25 cellular contexts compared by ENCODE assay signal in genomic region chr5:33734541-33734940, GRCh38.
DNase-seq lines count a peak whose midpoint lies in the region; ATAC-seq and TF ChIP-seq lines count a peak whose summit lies in the region.
"Had no signal": no experiment of that assay in that cellular context is flagged by ENCODE, and none has a peak within 500 bp of the region (broad histone marks: within the 10 kb centered on the region; RNA-seq: fewer than 3 reads in every experiment).

No MANE protein-coding gene starts in this region.

- no peak overlapping the region for H4K12ac ChIP-seq in trophoblast cell (ENCODE audit: low read depth, low read length)

- H3K9me3 ChIP-seq in trophoblast cell (ENCODE audit: insufficient read depth, low read depth, low read length) (no peaks in the 10 kb centered on the region), vagina (no peaks in the 10 kb centered on the region)
- H3K9me3 ChIP-seq: esophagus muscularis mucosa, upper lobe of right lung had no signal

- H2AFZ ChIP-seq in trophoblast cell (ENCODE audit: insufficient read depth, low read length, poor library complexity): no peak overlapping the region

- H3K27me3 Mint-ChIP-seq in activated CD8-positive, alpha-beta memory T cell treated with anti-CD3 and anti-CD28 coated beads, Interleukin-2, amount 10 ng/mL, durations not matched to agents 7 days and 5 days: no peaks in the 10 kb centered on the region
- H3K27me3 Mint-ChIP-seq in activated naive CD4-positive, alpha-beta T cell treated with anti-CD3 and anti-CD28 coated beads for 36 hours (ENCODE audit: low read depth): peaks cover 3% of the 10 kb centered on the region
- H3K27me3 Mint-ChIP-seq: progenitor cell of endocrine pancreas; stimulated activated naive CD8-positive, alpha-beta T cell treated with anti-CD3 and anti-CD28 coated beads, Interleukin-15, Interleukin-2, amounts not matched to agents 100 ng/mL and 50 ng/mL, for 24 hours had no signal

- DNase-seq in ELF-1 (ENCODE audit: low read depth, low spot score) (peak; percentile 33), SK-N-DZ (ENCODE audit: low spot score) (peak; percentile 81), fibroblast of villous mesenchyme (ENCODE audit: low read depth) (peak; percentile 51), trophoblast cell (no peak), vagina (ENCODE audit: extremely low spot score in 2 of 2) (no peak)
- DNase-seq in activated CD8-positive, alpha-beta memory T cell treated with anti-CD3 and anti-CD28 coated beads, Interleukin-2, amount 10 ng/mL, durations not matched to agents 7 days and 5 days: no peak
- DNase-seq in activated naive CD4-positive, alpha-beta T cell treated with anti-CD3 and anti-CD28 coated beads for 36 hours: no peak
- DNase-seq: ACHN; activated CD4-positive, alpha-beta T cell treated with anti-CD3 and anti-CD28 coated beads for 36 hours; amniotic stem cell; effector CD8-positive, alpha-beta T cell; kidney; natural killer cell; NCI-H1048; NCI-H2081; NCI-H510A; stimulated activated CD4-positive, alpha-beta T cell treated with anti-CD3 and anti-CD28 coated beads, Interleukin-2, amount 100 ng/mL, for 48 hours; upper lobe of right lung had no signal

- no peak overlapping the region for H4K8ac ChIP-seq in trophoblast cell (ENCODE audit: low read depth, low read length)

- H2BK5ac ChIP-seq in trophoblast cell (ENCODE audit: low read depth, low read length, poor library complexity): no peak overlapping the region

- no peak overlapping the region for H2AK5ac ChIP-seq in trophoblast cell (ENCODE audit: low read length)

- H3K9me3 Mint-ChIP-seq in activated CD8-positive, alpha-beta memory T cell treated with anti-CD3 and anti-CD28 coated beads, Interleukin-2, amount 10 ng/mL, durations not matched to agents 7 days and 5 days (ENCODE audit: low read depth): no peaks in the 10 kb centered on the region
- no peaks in the 10 kb centered on the region for H3K9me3 Mint-ChIP-seq in activated naive CD4-positive, alpha-beta T cell treated with anti-CD3 and anti-CD28 coated beads for 36 hours
- H3K9me3 Mint-ChIP-seq: memory B cell; stimulated activated naive CD8-positive, alpha-beta T cell treated with anti-CD3 and anti-CD28 coated beads, Interleukin-15, Interleukin-2, amounts not matched to agents 100 ng/mL and 50 ng/mL, for 24 hours had no signal

- no peaks in the 10 kb centered on the region for H3K79me1 ChIP-seq in trophoblast cell (ENCODE audit: low read length)

- no peak overlapping the region for H2BK12ac ChIP-seq in trophoblast cell (ENCODE audit: low read length)

- peaks cover 4 to 11% of the 10 kb centered on the region in 2 experiments for H3K4me1 ChIP-seq in trophoblast cell (ENCODE audit: control insufficient read depth in 1 of 2, insufficient read depth in 2 of 2, low read length in 2 of 2)
- H3K4me1 ChIP-seq in vagina: no peaks in the 10 kb centered on the region

- H3K27ac Mint-ChIP-seq in activated CD8-positive, alpha-beta memory T cell treated with anti-CD3 and anti-CD28 coated beads, Interleukin-2, amount 10 ng/mL, durations not matched to agents 7 days and 5 days: no peak overlapping the region
- H3K27ac Mint-ChIP-seq in activated naive CD4-positive, alpha-beta T cell treated with anti-CD3 and anti-CD28 coated beads for 36 hours: no peak overlapping the region
- H3K27ac Mint-ChIP-seq: activated CD4-positive, alpha-beta T cell treated with anti-CD3 and anti-CD28 coated beads for 36 hours; memory B cell; natural killer cell; progenitor cell of endocrine pancreas; stimulated activated naive CD8-positive, alpha-beta T cell treated with anti-CD3 and anti-CD28 coated beads, Interleukin-15, Interleukin-2, amounts not matched to agents 100 ng/mL and 50 ng/mL, for 24 hours had no signal

- H3K4me2 ChIP-seq in trophoblast cell (ENCODE audit: low read length): peak overlapping the region; percentile 32
- H3K4me2 ChIP-seq: KMS-11 had no signal

- H2BK120ac ChIP-seq in trophoblast cell (ENCODE audit: insufficient read depth, low read length, poor library complexity): no peak overlapping the region

- CTCF ChIA-PET in activated CD8-positive, alpha-beta memory T cell treated with anti-CD3 and anti-CD28 coated beads, Interleukin-2, amount 10 ng/mL, durations not matched to agents 7 days and 5 days (lab: Charles Lee): interaction anchor here (1.0 kb wide), 1 partner anchor 235 kb away, joined by 3 read pairs; no protein-coding TSS in a partner anchor
- CTCF ChIA-PET in activated naive CD4-positive, alpha-beta T cell treated with anti-CD3 and anti-CD28 coated beads for 36 hours (lab: Charles Lee): interaction anchor here (1.0 kb wide), 1 partner anchor 92 kb away, joined by 3 read pairs; no protein-coding TSS in a partner anchor

- H3K79me2 ChIP-seq in trophoblast cell (ENCODE audit: control insufficient read depth, insufficient read depth, low read length, poor library complexity): no peaks in the 10 kb centered on the region

- no peak overlapping the region for H3K18ac ChIP-seq in trophoblast cell (ENCODE audit: low read length)

- H3K27ac ChIP-seq in trophoblast cell (ENCODE audit: low read depth, low read length) (no peak overlapping the region), vagina (no peak overlapping the region)
- H3K27ac ChIP-seq: esophagus muscularis mucosa, KMS-11, skin epidermis, upper lobe of right lung had no signal

- H3K4me3 ChIP-seq in fibroblast of villous mesenchyme (ENCODE audit: low read depth, low read length) (no peak overlapping the region), trophoblast cell (ENCODE audit: low read depth, low read length) (no peak overlapping the region), vagina (no peak overlapping the region)
- H3K4me3 ChIP-seq: esophagus muscularis mucosa, skin epidermis, upper lobe of right lung had no signal

- TF ChIP-seq POLR2A in vagina (IDR thresholded peaks at IDR 0.05): no peak

- H4K91ac ChIP-seq in trophoblast cell (ENCODE audit: low read depth, low read length): no peak overlapping the region

- no peak overlapping the region for H3K23ac ChIP-seq in trophoblast cell (ENCODE audit: low read length)

- no peak overlapping the region for H3K9ac ChIP-seq in trophoblast cell (ENCODE audit: low read length)
- H3K9ac ChIP-seq: KMS-11 had no signal

- no peak for ATAC-seq in activated CD8-positive, alpha-beta memory T cell treated with anti-CD3 and anti-CD28 coated beads, Interleukin-2, amount 10 ng/mL, durations not matched to agents 7 days and 5 days
- no peak for ATAC-seq in HG02981 (IDR thresholded peaks at IDR 0.05; ENCODE audit: unreplicated experiment)
- ATAC-seq: activated CD4-positive, alpha-beta T cell treated with anti-CD3 and anti-CD28 coated beads for 36 hours; natural killer cell; upper lobe of right lung had no signal

- no CpG with 5 or more reads among the region's 3 CpGs for WGBS in trophoblast cell (ENCODE audit: extremely low coverage, insufficient coverage, insufficient read length)

- H3K36me3 Mint-ChIP-seq in activated CD8-positive, alpha-beta memory T cell treated with anti-CD3 and anti-CD28 coated beads, Interleukin-2, amount 10 ng/mL, durations not matched to agents 7 days and 5 days: no peaks in the 10 kb centered on the region
- no peaks in the 10 kb centered on the region for H3K36me3 Mint-ChIP-seq in activated naive CD4-positive, alpha-beta T cell treated with anti-CD3 and anti-CD28 coated beads for 36 hours (ENCODE audit: low read depth)
- H3K36me3 Mint-ChIP-seq: memory B cell, natural killer cell had no signal

- no peaks in the 10 kb centered on the region for H3K36me3 ChIP-seq in trophoblast cell (ENCODE audit: control insufficient read depth in 1 of 2, insufficient read depth in 2 of 2, low read length in 2 of 2)
- H3K36me3 ChIP-seq in vagina: no peaks in the 10 kb centered on the region
- H3K36me3 ChIP-seq: esophagus muscularis mucosa, upper lobe of right lung had no signal

- no peak for TF ChIP-seq CTCF in fibroblast of villous mesenchyme (IDR thresholded peaks at IDR 0.05; ENCODE audit: insufficient read depth, low read depth, low read length)
- TF ChIP-seq CTCF in vagina (IDR thresholded peaks at IDR 0.05): no peak

- H3K27me3 ChIP-seq in trophoblast cell (ENCODE audit: insufficient read depth, low read length): no peaks in the 10 kb centered on the region
- no peaks in the 10 kb centered on the region for H3K27me3 ChIP-seq in vagina
- H3K27me3 ChIP-seq: esophagus muscularis mucosa, upper lobe of right lung had no signal

- H3K4me1 Mint-ChIP-seq in activated CD8-positive, alpha-beta memory T cell treated with anti-CD3 and anti-CD28 coated beads, Interleukin-2, amount 10 ng/mL, durations not matched to agents 7 days and 5 days: no peaks in the 10 kb centered on the region
- no peaks in the 10 kb centered on the region for H3K4me1 Mint-ChIP-seq in activated naive CD4-positive, alpha-beta T cell treated with anti-CD3 and anti-CD28 coated beads for 36 hours (ENCODE audit: low read depth)
- H3K4me1 Mint-ChIP-seq: activated CD4-positive, alpha-beta T cell treated with anti-CD3 and anti-CD28 coated beads for 36 hours; memory B cell; natural killer cell had no signal

- H3K4me3 Mint-ChIP-seq in activated CD8-positive, alpha-beta memory T cell treated with anti-CD3 and anti-CD28 coated beads, Interleukin-2, amount 10 ng/mL, durations not matched to agents 7 days and 5 days: no peak overlapping the region
- H3K4me3 Mint-ChIP-seq in activated naive CD4-positive, alpha-beta T cell treated with anti-CD3 and anti-CD28 coated beads for 36 hours: no peak overlapping the region
- H3K4me3 Mint-ChIP-seq: activated CD4-positive, alpha-beta T cell treated with anti-CD3 and anti-CD28 coated beads for 36 hours; memory B cell; natural killer cell; stimulated activated naive CD8-positive, alpha-beta T cell treated with anti-CD3 and anti-CD28 coated beads, Interleukin-15, Interleukin-2, amounts not matched to agents 100 ng/mL and 50 ng/mL, for 24 hours had no signal

- intact Hi-C loops in vagina (cut with DNase I): no loop called here
- intact Hi-C loops in activated naive CD4-positive, alpha-beta T cell treated with anti-CD3 and anti-CD28 coated beads for 36 hours (cut with micrococcal nuclease): no loop called here

- no peak overlapping the region for H3K4ac ChIP-seq in trophoblast cell (ENCODE audit: low read depth, low read length)

- H3K14ac ChIP-seq in trophoblast cell (ENCODE audit: low read length): no peak overlapping the region

Comparison
In these comparisons a context has a peak if more than half of its experiments do, and no peak if none do; other contexts are left out.
1. DNase-seq: peak in ELF-1 (single experiment), SK-N-DZ (single experiment) and fibroblast of villous mesenchyme (single experiment); none in trophoblast cell (0 of 2), vagina (0 of 2), activated CD8-positive, alpha-beta memory T cell treated with anti-CD3 and anti-CD28 coated beads, Interleukin-2, amount 10 ng/mL, durations not matched to agents 7 days and 5 days (single experiment) and activated naive CD4-positive, alpha-beta T cell treated with anti-CD3 and anti-CD28 coated beads for 36 hours (single experiment).